Comparison of ENCODE assay signal across 1 cellular context in the genomic region with DNA sequence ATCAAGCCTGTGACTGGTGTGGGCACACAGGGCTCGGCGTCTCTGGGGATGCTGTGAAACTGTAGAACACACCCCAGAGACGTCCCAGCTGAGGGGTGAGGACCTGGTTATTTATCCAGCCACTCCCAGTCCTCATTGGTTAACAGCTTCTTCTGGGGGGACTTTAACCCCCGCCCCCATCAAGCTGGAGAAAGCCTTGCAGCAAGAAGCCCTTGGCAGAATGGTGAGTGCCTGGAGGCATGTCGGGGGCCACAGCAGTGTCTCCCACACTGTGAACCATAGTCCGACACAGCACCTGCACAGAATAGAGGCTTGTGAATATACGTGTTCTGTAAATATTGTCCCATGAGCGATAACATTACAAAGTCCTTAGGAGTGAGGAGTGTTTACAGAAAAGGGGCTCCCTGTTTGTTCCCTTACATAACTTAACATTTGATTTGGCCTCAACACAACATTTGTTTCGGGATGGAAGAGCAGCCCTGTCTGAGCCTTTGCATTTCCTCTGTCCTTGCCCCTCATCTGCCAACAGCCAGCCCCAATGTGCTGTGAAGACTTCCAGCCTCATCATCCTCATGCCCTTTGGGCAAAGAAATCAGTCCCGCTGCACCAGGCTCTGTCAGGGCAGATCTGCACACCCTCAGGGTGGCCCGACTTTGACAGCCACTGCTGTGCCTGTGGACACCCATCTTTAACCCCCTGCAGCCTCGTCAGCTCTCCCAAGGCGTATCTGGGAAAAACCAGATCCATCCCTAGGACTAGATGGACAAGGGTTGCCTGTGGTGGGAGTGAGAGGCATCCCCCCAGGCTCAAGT.
A peak's percentile ranks its signal among the peaks of the same experiment; 100 is the strongest.
TF ChIP-seq lines count a peak whose summit lies in the region.

No MANE protein-coding gene starts in this region.

TF ChIP-seq in HepG2, 621 proteins besides CTCF, POLR2A, EP300 and RAD21 (continued from another document and continues in another):
- TF ChIP-seq ZFP36L2 (CRISPR knock-in tag; IDR thresholded peaks at IDR 0.05): 0 out of 2 replicates have a peak, but pooled peaks have one; percentile 82
- TF ChIP-seq ZNF264 (CRISPR knock-in tag; IDR thresholded peaks at IDR 0.05): peak; percentile 86; the same call in 1 of the 2 replicates
- TF ChIP-seq, protein P1, sequence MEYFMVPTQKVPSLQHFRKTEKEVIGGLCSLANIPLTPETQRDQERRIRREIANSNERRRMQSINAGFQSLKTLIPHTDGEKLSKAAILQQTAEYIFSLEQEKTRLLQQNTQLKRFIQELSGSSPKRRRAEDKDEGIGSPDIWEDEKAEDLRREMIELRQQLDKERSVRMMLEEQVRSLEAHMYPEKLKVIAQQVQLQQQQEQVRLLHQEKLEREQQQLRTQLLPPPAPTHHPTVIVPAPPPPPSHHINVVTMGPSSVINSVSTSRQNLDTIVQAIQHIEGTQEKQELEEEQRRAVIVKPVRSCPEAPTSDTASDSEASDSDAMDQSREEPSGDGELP (IDR thresholded peaks at IDR 0.05; ENCODE audit: borderline replicate concordance, low read depth): peak; percentile 78; the same call in 1 of the 2 replicates
- TF ChIP-seq NR3C1 (CRISPR knock-in tag; IDR thresholded peaks at IDR 0.05): no peak
- no peak for TF ChIP-seq RFX3 (CRISPR knock-in tag; IDR thresholded peaks at IDR 0.05)
- TF ChIP-seq, protein P2, sequence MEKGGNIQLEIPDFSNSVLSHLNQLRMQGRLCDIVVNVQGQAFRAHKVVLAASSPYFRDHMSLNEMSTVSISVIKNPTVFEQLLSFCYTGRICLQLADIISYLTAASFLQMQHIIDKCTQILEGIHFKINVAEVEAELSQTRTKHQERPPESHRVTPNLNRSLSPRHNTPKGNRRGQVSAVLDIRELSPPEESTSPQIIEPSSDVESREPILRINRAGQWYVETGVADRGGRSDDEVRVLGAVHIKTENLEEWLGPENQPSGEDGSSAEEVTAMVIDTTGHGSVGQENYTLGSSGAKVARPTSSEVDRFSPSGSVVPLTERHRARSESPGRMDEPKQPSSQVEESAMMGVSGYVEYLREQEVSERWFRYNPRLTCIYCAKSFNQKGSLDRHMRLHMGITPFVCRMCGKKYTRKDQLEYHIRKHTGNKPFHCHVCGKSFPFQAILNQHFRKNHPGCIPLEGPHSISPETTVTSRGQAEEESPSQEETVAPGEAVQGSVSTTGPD (CRISPR knock-in tag; IDR thresholded peaks at IDR 0.05): no peak
- TF ChIP-seq, protein P3, sequence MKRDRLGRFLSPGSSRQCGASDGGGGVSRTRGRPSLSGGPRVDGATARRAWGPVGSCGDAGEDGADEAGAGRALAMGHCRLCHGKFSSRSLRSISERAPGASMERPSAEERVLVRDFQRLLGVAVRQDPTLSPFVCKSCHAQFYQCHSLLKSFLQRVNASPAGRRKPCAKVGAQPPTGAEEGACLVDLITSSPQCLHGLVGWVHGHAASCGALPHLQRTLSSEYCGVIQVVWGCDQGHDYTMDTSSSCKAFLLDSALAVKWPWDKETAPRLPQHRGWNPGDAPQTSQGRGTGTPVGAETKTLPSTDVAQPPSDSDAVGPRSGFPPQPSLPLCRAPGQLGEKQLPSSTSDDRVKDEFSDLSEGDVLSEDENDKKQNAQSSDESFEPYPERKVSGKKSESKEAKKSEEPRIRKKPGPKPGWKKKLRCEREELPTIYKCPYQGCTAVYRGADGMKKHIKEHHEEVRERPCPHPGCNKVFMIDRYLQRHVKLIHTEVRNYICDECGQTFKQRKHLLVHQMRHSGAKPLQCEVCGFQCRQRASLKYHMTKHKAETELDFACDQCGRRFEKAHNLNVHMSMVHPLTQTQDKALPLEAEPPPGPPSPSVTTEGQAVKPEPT (CRISPR knock-in tag; IDR thresholded peaks at IDR 0.05; ENCODE audit: low read depth): peak; percentile 45; the same call in 1 of the 2 replicates
- TF ChIP-seq, protein P4, sequence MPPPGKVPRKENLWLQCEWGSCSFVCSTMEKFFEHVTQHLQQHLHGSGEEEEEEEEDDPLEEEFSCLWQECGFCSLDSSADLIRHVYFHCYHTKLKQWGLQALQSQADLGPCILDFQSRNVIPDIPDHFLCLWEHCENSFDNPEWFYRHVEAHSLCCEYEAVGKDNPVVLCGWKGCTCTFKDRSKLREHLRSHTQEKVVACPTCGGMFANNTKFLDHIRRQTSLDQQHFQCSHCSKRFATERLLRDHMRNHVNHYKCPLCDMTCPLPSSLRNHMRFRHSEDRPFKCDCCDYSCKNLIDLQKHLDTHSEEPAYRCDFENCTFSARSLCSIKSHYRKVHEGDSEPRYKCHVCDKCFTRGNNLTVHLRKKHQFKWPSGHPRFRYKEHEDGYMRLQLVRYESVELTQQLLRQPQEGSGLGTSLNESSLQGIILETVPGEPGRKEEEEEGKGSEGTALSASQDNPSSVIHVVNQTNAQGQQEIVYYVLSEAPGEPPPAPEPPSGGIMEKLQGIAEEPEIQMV (CRISPR knock-in tag; IDR thresholded peaks at IDR 0.05; ENCODE audit: low read depth): peak; percentile 91; the same call in 1 of the 2 replicates
- TF ChIP-seq, protein P5, sequence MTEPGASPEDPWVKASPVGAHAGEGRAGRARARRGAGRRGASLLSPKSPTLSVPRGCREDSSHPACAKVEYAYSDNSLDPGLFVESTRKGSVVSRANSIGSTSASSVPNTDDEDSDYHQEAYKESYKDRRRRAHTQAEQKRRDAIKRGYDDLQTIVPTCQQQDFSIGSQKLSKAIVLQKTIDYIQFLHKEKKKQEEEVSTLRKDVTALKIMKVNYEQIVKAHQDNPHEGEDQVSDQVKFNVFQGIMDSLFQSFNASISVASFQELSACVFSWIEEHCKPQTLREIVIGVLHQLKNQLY (CRISPR knock-in tag; IDR thresholded peaks at IDR 0.05): peak; percentile 94
- TF ChIP-seq, protein P6, sequence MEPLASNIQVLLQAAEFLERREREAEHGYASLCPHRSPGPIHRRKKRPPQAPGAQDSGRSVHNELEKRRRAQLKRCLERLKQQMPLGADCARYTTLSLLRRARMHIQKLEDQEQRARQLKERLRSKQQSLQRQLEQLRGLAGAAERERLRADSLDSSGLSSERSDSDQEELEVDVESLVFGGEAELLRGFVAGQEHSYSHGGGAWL (CRISPR knock-in tag; IDR thresholded peaks at IDR 0.05): no peak; the same call in none of the 2 replicates
- TF ChIP-seq, protein P7, sequence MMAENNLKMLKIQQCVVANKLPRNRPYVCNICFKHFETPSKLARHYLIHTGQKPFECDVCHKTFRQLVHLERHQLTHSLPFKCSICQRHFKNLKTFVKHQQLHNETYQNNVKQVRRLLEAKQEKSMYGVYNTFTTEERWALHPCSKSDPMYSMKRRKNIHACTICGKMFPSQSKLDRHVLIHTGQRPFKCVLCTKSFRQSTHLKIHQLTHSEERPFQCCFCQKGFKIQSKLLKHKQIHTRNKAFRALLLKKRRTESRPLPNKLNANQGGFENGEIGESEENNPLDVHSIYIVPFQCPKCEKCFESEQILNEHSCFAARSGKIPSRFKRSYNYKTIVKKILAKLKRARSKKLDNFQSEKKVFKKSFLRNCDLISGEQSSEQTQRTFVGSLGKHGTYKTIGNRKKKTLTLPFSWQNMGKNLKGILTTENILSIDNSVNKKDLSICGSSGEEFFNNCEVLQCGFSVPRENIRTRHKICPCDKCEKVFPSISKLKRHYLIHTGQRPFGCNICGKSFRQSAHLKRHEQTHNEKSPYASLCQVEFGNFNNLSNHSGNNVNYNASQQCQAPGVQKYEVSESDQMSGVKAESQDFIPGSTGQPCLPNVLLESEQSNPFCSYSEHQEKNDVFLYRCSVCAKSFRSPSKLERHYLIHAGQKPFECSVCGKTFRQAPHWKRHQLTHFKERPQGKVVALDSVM (CRISPR knock-in tag; IDR thresholded peaks at IDR 0.05): peak; percentile 39
- TF ChIP-seq ZNF83 (CRISPR knock-in tag; IDR thresholded peaks at IDR 0.05; ENCODE audit: borderline replicate concordance): no peak
- no peak for TF ChIP-seq FLYWCH1 (CRISPR knock-in tag; IDR thresholded peaks at IDR 0.05)
- TF ChIP-seq ZNF775 (CRISPR knock-in tag; IDR thresholded peaks at IDR 0.05; ENCODE audit: borderline replicate concordance): 0 out of 2 replicates have a peak, but pooled peaks have one; percentile 6
- TF ChIP-seq KAT7 (CRISPR knock-in tag; IDR thresholded peaks at IDR 0.05; ENCODE audit: borderline replicate concordance): peak; percentile 92
- peak; percentile 98 for TF ChIP-seq BCL6 (CRISPR knock-in tag; IDR thresholded peaks at IDR 0.05)
- no peak; the same call in 1 of the 2 replicates for TF ChIP-seq ZNF543 (CRISPR knock-in tag; IDR thresholded peaks at IDR 0.05)
- peak; percentile 71 for TF ChIP-seq ARNT2 (CRISPR knock-in tag; IDR thresholded peaks at IDR 0.05; ENCODE audit: low read depth)
- no peak for TF ChIP-seq EZH2 (conservative IDR thresholded peaks at IDR 0.05; ENCODE audit: low read depth, low read length)
- TF ChIP-seq, protein P8, sequence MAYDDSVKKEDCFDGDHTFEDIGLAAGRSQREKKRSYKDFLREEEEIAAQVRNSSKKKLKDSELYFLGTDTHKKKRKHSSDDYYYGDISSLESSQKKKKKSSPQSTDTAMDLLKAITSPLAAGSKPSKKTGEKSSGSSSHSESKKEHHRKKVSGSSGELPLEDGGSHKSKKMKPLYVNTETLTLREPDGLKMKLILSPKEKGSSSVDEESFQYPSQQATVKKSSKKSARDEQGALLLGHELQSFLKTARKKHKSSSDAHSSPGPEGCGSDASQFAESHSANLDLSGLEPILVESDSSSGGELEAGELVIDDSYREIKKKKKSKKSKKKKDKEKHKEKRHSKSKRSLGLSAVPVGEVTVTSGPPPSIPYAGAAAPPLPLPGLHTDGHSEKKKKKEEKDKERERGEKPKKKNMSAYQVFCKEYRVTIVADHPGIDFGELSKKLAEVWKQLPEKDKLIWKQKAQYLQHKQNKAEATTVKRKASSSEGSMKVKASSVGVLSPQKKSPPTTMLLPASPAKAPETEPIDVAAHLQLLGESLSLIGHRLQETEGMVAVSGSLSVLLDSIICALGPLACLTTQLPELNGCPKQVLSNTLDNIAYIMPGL (CRISPR knock-in tag; IDR thresholded peaks at IDR 0.05; ENCODE audit: borderline replicate concordance in 1 of 2, low read depth in 1 of 2): peak in 1 of 2 experiments; percentile 89; a peak in 2 of 4 replicates
- no peak; the same call in 1 of the 2 replicates for TF ChIP-seq ZBTB42 (CRISPR knock-in tag; IDR thresholded peaks at IDR 0.05)
- 0 out of 2 replicates have a peak, but pooled peaks have one; percentile 31 for TF ChIP-seq ZNF24 (IDR thresholded peaks at IDR 0.05)
- no peak for TF ChIP-seq ZNF207 (IDR thresholded peaks at IDR 0.05; ENCODE audit: borderline replicate concordance)
- peak; percentile 92 for TF ChIP-seq ZFP36L1 (CRISPR knock-in tag; IDR thresholded peaks at IDR 0.05)
- peak; percentile 84; the same call in 1 of the 2 replicates for TF ChIP-seq SMAD1 (CRISPR knock-in tag; IDR thresholded peaks at IDR 0.05; ENCODE audit: borderline replicate concordance, low read depth)
- no peak for TF ChIP-seq SNRNP70 (IDR thresholded peaks at IDR 0.05; ENCODE audit: low read depth, low read length)
- peak; percentile 69; the same call in 1 of the 2 replicates for TF ChIP-seq ZZZ3 (CRISPR knock-in tag; IDR thresholded peaks at IDR 0.05; ENCODE audit: borderline replicate concordance)
- TF ChIP-seq DPF2 (CRISPR knock-in tag; IDR thresholded peaks at IDR 0.05; ENCODE audit: borderline replicate concordance, low read depth): peak; percentile 97
- no peak for TF ChIP-seq RAD51 (IDR thresholded peaks at IDR 0.05; ENCODE audit: borderline replicate concordance)
- peak; percentile 95 for TF ChIP-seq IRF2 (CRISPR knock-in tag; IDR thresholded peaks at IDR 0.05)
- peak; percentile 98 for TF ChIP-seq SALL1 (CRISPR knock-in tag; IDR thresholded peaks at IDR 0.05)
- TF ChIP-seq SETDB1 (CRISPR knock-in tag; IDR thresholded peaks at IDR 0.05; ENCODE audit: borderline replicate concordance): no peak
- TF ChIP-seq, protein P9, sequence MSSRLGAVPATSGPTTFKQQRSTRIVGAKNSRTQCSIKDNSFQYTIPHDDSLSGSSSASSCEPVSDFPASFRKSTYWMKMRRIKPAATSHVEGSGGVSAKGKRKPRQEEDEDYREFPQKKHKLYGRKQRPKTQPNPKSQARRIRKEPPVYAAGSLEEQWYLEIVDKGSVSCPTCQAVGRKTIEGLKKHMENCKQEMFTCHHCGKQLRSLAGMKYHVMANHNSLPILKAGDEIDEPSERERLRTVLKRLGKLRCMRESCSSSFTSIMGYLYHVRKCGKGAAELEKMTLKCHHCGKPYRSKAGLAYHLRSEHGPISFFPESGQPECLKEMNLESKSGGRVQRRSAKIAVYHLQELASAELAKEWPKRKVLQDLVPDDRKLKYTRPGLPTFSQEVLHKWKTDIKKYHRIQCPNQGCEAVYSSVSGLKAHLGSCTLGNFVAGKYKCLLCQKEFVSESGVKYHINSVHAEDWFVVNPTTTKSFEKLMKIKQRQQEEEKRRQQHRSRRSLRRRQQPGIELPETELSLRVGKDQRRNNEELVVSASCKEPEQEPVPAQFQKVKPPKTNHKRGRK (CRISPR knock-in tag; IDR thresholded peaks at IDR 0.05): no peak
- peak; percentile 74 to 75 for TF ChIP-seq NR2F1 (CRISPR knock-in tag; IDR thresholded peaks at IDR 0.05)
- 0 out of 2 replicates have a peak, but pooled peaks have one; percentile 93 for TF ChIP-seq BRCA1 (CRISPR knock-in tag; IDR thresholded peaks at IDR 0.05)
- TF ChIP-seq TEAD3 (CRISPR knock-in tag; optimal IDR thresholded peaks at IDR 0.05; ENCODE audit: borderline replicate concordance): peak; percentile 94
- TF ChIP-seq ZNF879 (CRISPR knock-in tag; IDR thresholded peaks at IDR 0.05): peak; percentile 88; the same call in 1 of the 2 replicates
- no peak for TF ChIP-seq ZNF253 (CRISPR knock-in tag; IDR thresholded peaks at IDR 0.05; ENCODE audit: borderline replicate concordance)
- peak; percentile 76; the same call in 1 of the 2 replicates for TF ChIP-seq MYNN (CRISPR knock-in tag; IDR thresholded peaks at IDR 0.05; ENCODE audit: low read depth)
- TF ChIP-seq SMAD3 (CRISPR knock-in tag; IDR thresholded peaks at IDR 0.05): peak; percentile 100
- 0 out of 2 replicates have a peak, but pooled peaks have one; percentile 78 for TF ChIP-seq ZNF34 (CRISPR knock-in tag; IDR thresholded peaks at IDR 0.05; ENCODE audit: borderline replicate concordance)
- TF ChIP-seq ZSCAN31 (CRISPR knock-in tag; IDR thresholded peaks at IDR 0.05; ENCODE audit: low read depth): peak; percentile 97
- peak; percentile 85 for TF ChIP-seq MTA1 (CRISPR knock-in tag; IDR thresholded peaks at IDR 0.05; ENCODE audit: borderline replicate concordance)
- peak; percentile 86 for TF ChIP-seq THAP11 (CRISPR knock-in tag; IDR thresholded peaks at IDR 0.05)
- TF ChIP-seq ZNF292 (CRISPR knock-in tag; IDR thresholded peaks at IDR 0.05; ENCODE audit: borderline replicate concordance, low read depth): peak; percentile 94
- TF ChIP-seq SYNCRIP (IDR thresholded peaks at IDR 0.05; ENCODE audit: insufficient read depth, low read depth, low read length): no peak
- TF ChIP-seq POLR2AphosphoS5 (IDR thresholded peaks at IDR 0.05; ENCODE audit: low read depth, low read length): peak; percentile 38; the same call in 1 of the 2 replicates
- no peak for TF ChIP-seq CHD2 (IDR thresholded peaks at IDR 0.05; ENCODE audit: low read depth, low read length)
